8 cellular contexts compared by ENCODE assay signal in genomic region chr2:60555066-60555793, GRCh38. TPM values are rescaled to one million over a fixed set of nuclear protein-coding genes. Genes with fewer than 3 reads are reported as not detected.
A peak's percentile ranks its signal among the peaks of the same experiment; 100 is the strongest.
DNase-seq lines count a peak whose midpoint lies in the region; ATAC-seq and TF ChIP-seq lines count a peak whose summit lies in the region.

No MANE protein-coding gene starts in this region.

- H3K36me3 Mint-ChIP-seq in activated naive CD4-positive, alpha-beta T cell treated with anti-CD3 and anti-CD28 coated beads for 36 hours (ENCODE audit: low read depth), result no peaks in the 10 kb centered on the region

- H3K4me3 ChIP-seq in DND-41 (ENCODE audit: low read depth in 1 of 2, low read length in 2 of 2) (peak overlapping the region; percentile 38 to 78; a peak in 3 of 4 replicates), Peyer's patch (peak overlapping the region; percentile 57 to 79 (median 68)), heart left ventricle (peak overlapping the region; percentile 54 to 80 (median 68)), prostate gland (peak overlapping the region; percentile 53 to 61)

- H3K9ac ChIP-seq in DND-41 (ENCODE audit: low read depth, low read length), result peak overlapping the region; percentile 89

- peaks cover 36% of the 10 kb centered on the region for H3K4me1 Mint-ChIP-seq in activated naive CD4-positive, alpha-beta T cell treated with anti-CD3 and anti-CD28 coated beads for 36 hours (ENCODE audit: low read depth)

- CTCF ChIA-PET in activated naive CD4-positive, alpha-beta T cell treated with anti-CD3 and anti-CD28 coated beads for 36 hours (lab: Charles Lee), result interaction anchor here (0.6 to 1.6 kb wide), 5 partner anchors 13 to 550 kb away, joined by 3 to 8 read pairs (median 3); no protein-coding TSS in a partner anchor

- H2AFZ ChIP-seq in DND-41 (ENCODE audit: low read depth, low read length), result peak overlapping the region; percentile 82

- peak overlapping the region; percentile 68 for H3K4me3 Mint-ChIP-seq in activated naive CD4-positive, alpha-beta T cell treated with anti-CD3 and anti-CD28 coated beads for 36 hours

- intact Hi-C loops in activated naive CD4-positive, alpha-beta T cell treated with anti-CD3 and anti-CD28 coated beads for 36 hours (cut with micrococcal nuclease), result loop anchor here (2.0 to 10.0 kb wide), 7 partner anchors 202 to 1790 kb away; partner anchors contain the start of genes PAPOLG, PEX13 and PUS10
- intact Hi-C loops in heart left ventricle (cut with DNase I) (loop anchor here in 6 of 10 donors (10.0 kb wide), 4 partner anchors 220 to 1530 kb away; no protein-coding TSS in a partner anchor), prostate gland (cut with DNase I) (no loop called here)

- ATAC-seq in DND-41 (ENCODE audit: insufficient read depth, low read depth), result peak; percentile 54
- ATAC-seq in GM19468 (IDR thresholded peaks at IDR 0.05; ENCODE audit: extremely low read depth, unreplicated experiment), result peak; percentile 14
- ATAC-seq in heart left ventricle, result peak in 3 of 4 donors; percentile 16 to 37 (median 36)
- ATAC-seq in HG02970 (IDR thresholded peaks at IDR 0.05; ENCODE audit: low FRiP score, unreplicated experiment), result no peak

- H3K79me2 ChIP-seq in DND-41 (ENCODE audit: insufficient read depth, low read length), result peaks cover 37% of the 10 kb centered on the region

- TF ChIP-seq POLR2A in Peyer's patch (IDR thresholded peaks at IDR 0.05) (peak; percentile 20 to 54), heart left ventricle (IDR thresholded peaks at IDR 0.05) (no peak), prostate gland (IDR thresholded peaks at IDR 0.05) (peak; percentile 50)

- TF ChIP-seq CTCF in DND-41 (IDR thresholded peaks at IDR 0.05; ENCODE audit: borderline replicate concordance, extremely low read depth, low read length, poor library complexity, severe bottlenecking) (peak; percentile 64), Peyer's patch (IDR thresholded peaks at IDR 0.05) (peak in 5 of 6 experiments; percentile 12 to 42 (median 34)), heart left ventricle (IDR thresholded peaks at IDR 0.05) (peak in 3 of 12 donors; percentile 10 to 38 (median 26)), prostate gland (IDR thresholded peaks at IDR 0.05) (peak in 3 of 4 experiments; percentile 18 to 39 (median 30))

- no peaks in the 10 kb centered on the region for H3K9me3 Mint-ChIP-seq in activated naive CD4-positive, alpha-beta T cell treated with anti-CD3 and anti-CD28 coated beads for 36 hours

- H3K27me3 ChIP-seq in DND-41 (ENCODE audit: insufficient read depth, low read length, poor library complexity), result peaks cover 70% of the 10 kb centered on the region
- peaks cover 0 to 10% of the 10 kb centered on the region in 2 donors for H3K27me3 ChIP-seq in Peyer's patch
- peaks cover 8 to 81% (median 56%) of the 10 kb centered on the region in 9 donors for H3K27me3 ChIP-seq in heart left ventricle
- H3K27me3 ChIP-seq in prostate gland (replicated peaks; ENCODE audit: insufficient read depth), result peaks cover 4% of the 10 kb centered on the region

- H3K27me3 Mint-ChIP-seq in activated naive CD4-positive, alpha-beta T cell treated with anti-CD3 and anti-CD28 coated beads for 36 hours (ENCODE audit: low read depth), result peaks cover 65% of the 10 kb centered on the region

- H3K9me3 ChIP-seq in DND-41 (ENCODE audit: insufficient read depth, low read length, severe bottlenecking), result no peaks in the 10 kb centered on the region
- no peaks in the 10 kb centered on the region for H3K9me3 ChIP-seq in Peyer's patch
- H3K9me3 ChIP-seq in heart left ventricle, result no peaks in the 10 kb centered on the region
- no peaks in the 10 kb centered on the region for H3K9me3 ChIP-seq in prostate gland

- peak; percentile 85 for DNase-seq in DND-41
- peak; percentile 46 for DNase-seq in HK-2 (ENCODE audit: unreplicated experiment)
- peak; percentile 76 to 91 (median 79) for DNase-seq in Peyer's patch
- DNase-seq in activated naive CD4-positive, alpha-beta T cell treated with anti-CD3 and anti-CD28 coated beads for 36 hours, result peak; percentile 78
- peak; percentile 37 to 73 (median 58) for DNase-seq in heart left ventricle
- DNase-seq in prostate gland (ENCODE audit: low spot score), result peak; percentile 76

- H3K36me3 ChIP-seq in DND-41 (ENCODE audit: insufficient read depth, low read length) (no peaks in the 10 kb centered on the region; the same call in 1 of the 2 replicates), Peyer's patch (no peaks in the 10 kb centered on the region), heart left ventricle (no peaks in the 10 kb centered on the region), prostate gland (no peaks in the 10 kb centered on the region)

- no peaks in the 10 kb centered on the region for H4K20me1 ChIP-seq in DND-41 (ENCODE audit: insufficient read depth, low read length)

- no peak overlapping the region for H3K27ac Mint-ChIP-seq in activated naive CD4-positive, alpha-beta T cell treated with anti-CD3 and anti-CD28 coated beads for 36 hours

- H3K27ac ChIP-seq in DND-41 (ENCODE audit: low read length) (peak overlapping the region; percentile 69), Peyer's patch (peak overlapping the region; percentile 70 to 92 (median 79)), heart left ventricle (peak overlapping the region in 8 of 12 donors; percentile 31 to 89 (median 72)), prostate gland (peak overlapping the region; percentile 76 to 82)

- peak overlapping the region; percentile 92 for H3K4me2 ChIP-seq in DND-41 (ENCODE audit: insufficient read depth, low read length)

- 0 to 1% (median 1%) methylated on average over 17 to 43 of the region's 43 CpGs for WGBS in heart left ventricle, 4 donors
- WGBS in prostate gland, result under 1% methylated on average over 42 of the region's 43 CpGs

- H3K4me1 ChIP-seq in DND-41 (ENCODE audit: insufficient read depth, low read length) (peaks cover 53% of the 10 kb centered on the region), Peyer's patch (peaks cover 0 to 49% (median 0%) of the 10 kb centered on the region in 4 donors), heart left ventricle (peaks cover 0 to 62% (median 23%) of the 10 kb centered on the region in 12 donors), prostate gland (replicated peaks) (no peaks in the 10 kb centered on the region)

RNA-seq across cellular contexts. Expression of gene BCL11A, which starts 1.8 kb away (rescaled TPM):
- total RNA-seq in Peyer's patch, result 10 to 100 TPM; 35.4 to 94.9 (median 68.8) TPM
- under 1 TPM; 0.52 to 0.67 TPM for total RNA-seq in activated naive CD4-positive, alpha-beta T cell treated with anti-CD3 and anti-CD28 coated beads for 36 hours
- 10 to 100 TPM in 8 of 9 donors, 1 to 10 TPM in 1; 9.2 to 31.9 (median 22.4) TPM for total RNA-seq in heart left ventricle
- 10 to 100 TPM in 1 of 2 donors, 1 to 10 TPM in 1; 5.6 to 18.9 TPM for polyA plus RNA-seq in heart left ventricle
- total RNA-seq in prostate gland, result 10 to 100 TPM; 14.6 to 22.2 TPM

Comparison
In these comparisons a context has a peak if more than half of its experiments do, and no peak if none do; other contexts are left out.
1. POLR2A ChIP-seq: peak in Peyer's patch (2 of 2) and prostate gland (single experiment); none in heart left ventricle (0 of 2).
2. RNA of gene BCL11A, which starts 1.8 kb away (total RNA-seq): 35.4 to 94.9 TPM in Peyer's patch, 9.2 to 31.9 TPM in heart left ventricle and 14.6 to 22.2 TPM in prostate gland; 0.52 to 0.67 TPM in activated naive CD4-positive, alpha-beta T cell treated with anti-CD3 and anti-CD28 coated beads for 36 hours; every median in the first group is over 4 times any median in the second.
3. Peak in every context shown above with its lines, with median percentiles within 50 percentile points of each other: DNase-seq, H3K27ac ChIP-seq and H3K4me3 ChIP-seq.